29 cellular contexts compared by ENCODE assay signal in genomic region chr18:10663750-10664149, GRCh38.
"Had no signal": no experiment of that assay in that cellular context is flagged by ENCODE, and none has a peak within 500 bp of the region (broad histone marks: within the 10 kb centered on the region; RNA-seq: fewer than 3 reads in every experiment).

No MANE protein-coding gene starts in this region.

- H3K4me2 ChIP-seq: KMS-11 had no signal

- H3K27me3 ChIP-seq: MG63 had no signal

- H3K9me3 ChIP-seq: MG63 had no signal

- H3K36me3 ChIP-seq: MG63 had no signal

- H3K9ac ChIP-seq: KMS-11 had no signal

- H3K27ac ChIP-seq: KMS-11 had no signal

- H3K4me3 ChIP-seq: MG63 had no signal

- DNase-seq: Karpas-422, Kasumi-1, KG1, MG63, MM.1S, MV-4-11, NCI-H1048, NCI-H1092, NCI-H1092 treated with DMSO at 0.1 percent for 48 hours, NCI-H1105, NCI-H1105 treated with DMSO at 0.1 percent for 48 hours, NCI-H1417 treated with DMSO at 0.1 percent for 48 hours, NCI-H1436, NCI-H1436 treated with DMSO at 0.1 percent for 48 hours, NCI-H1694, NCI-H1694 treated with DMSO at 0.1 percent for 48 hours, NCI-H187 treated with DMSO at 0.1 percent for 48 hours, NCI-H1930, NCI-H2029, NCI-H2029 treated with DMSO at 0.1 percent for 48 hours, NCI-H2081, NCI-H2081 treated with DMSO at 0.1 percent for 48 hours, NCI-H2107, NCI-H2227 treated with DMSO at 0.1 percent for 48 hours, NCI-H226, NCI-H345, NCI-H446 treated with DMSO at 0.1 percent for 48 hours, NCI-H510A treated with DMSO at 0.1 percent for 48 hours had no signal
